ENCODE assay signal across 8 cellular contexts in the genomic region with DNA sequence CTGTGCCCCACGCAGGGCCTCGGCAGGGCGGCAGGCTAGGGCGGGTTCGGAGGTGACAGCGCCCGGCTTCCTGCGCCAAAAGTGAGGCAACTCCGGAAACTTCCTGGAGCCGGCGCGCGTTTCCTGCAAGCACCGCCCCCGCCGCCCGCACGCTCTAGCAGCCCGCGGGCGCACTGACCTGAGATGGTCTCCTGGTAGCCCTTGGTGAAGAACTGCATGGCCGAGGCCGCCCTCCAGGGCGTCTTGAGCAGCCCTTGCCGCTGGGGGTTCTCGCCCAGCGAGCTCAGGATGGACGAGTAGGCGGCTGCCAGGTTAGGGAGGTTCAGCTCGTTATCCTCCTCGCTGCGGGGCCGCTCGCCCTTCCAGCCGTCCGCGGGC. TPM values are rescaled to one million over a fixed set of nuclear protein-coding genes. Genes with fewer than 3 reads are reported as not detected.
DNase-seq lines count a peak whose midpoint lies in the region; ATAC-seq and TF ChIP-seq lines count a peak whose summit lies in the region.

No MANE protein-coding gene starts in this region.

- CTCF ChIA-PET in RWPE1 (lab: Yijun Ruan, JAX) = interaction anchor here (0.5 to 1.2 kb wide), 3 partner anchors 14 to 73 kb away, joined by 3 to 5 read pairs (median 3); no protein-coding TSS in a partner anchor

- H3K27ac ChIP-seq in RWPE1 = peak overlapping the region; percentile 57

- TF ChIP-seq CTCF in RWPE1 (conservative IDR thresholded peaks at IDR 0.05; ENCODE audit: low read depth) (no peak), glutamatergic neuron (IDR thresholded peaks at IDR 0.05; ENCODE audit: partially characterized antibody, unreplicated experiment) (no peak)

- ATAC-seq in GM21381 (IDR thresholded peaks at IDR 0.05; ENCODE audit: unreplicated experiment) = peak; percentile 44

- no peaks in the 10 kb centered on the region for H3K36me3 Mint-ChIP-seq in glutamatergic neuron (ENCODE audit: unreplicated experiment)

- peaks cover 6% of the 10 kb centered on the region for H3K27me3 Mint-ChIP-seq in glutamatergic neuron (ENCODE audit: unreplicated experiment)

- intact Hi-C loops in posterior cingulate gyrus (cut with DNase I) = loop anchor here (10.0 kb wide), 1 partner anchor 337 kb away; a partner anchor contains a TSS

- no peaks in the 10 kb centered on the region for H3K4me1 Mint-ChIP-seq in glutamatergic neuron (ENCODE audit: low read depth, unreplicated experiment)

- H3K9me3 Mint-ChIP-seq in glutamatergic neuron (ENCODE audit: unreplicated experiment) = peaks cover 2% of the 10 kb centered on the region

- peak overlapping the region; percentile 85 for H3K4me3 Mint-ChIP-seq in glutamatergic neuron (ENCODE audit: unreplicated experiment)

- POLR2A ChIA-PET in RWPE1 (lab: Yijun Ruan, JAX; ENCODE audit: low non-redundant PET) = no interaction called here

- peak; percentile 86 for DNase-seq in DMS53 (lab: John Stamatoyannopoulos, UW)
- DNase-seq in HT1080 (ENCODE audit: low read depth) = peak; percentile 68
- DNase-seq in RWPE1 (ENCODE audit: low spot score) = peak; percentile 34
- DNase-seq in activated gamma-delta T cell treated with Interleukin-2 at 50 U/mL for 16 hours = peak; percentile 79
- DNase-seq in glutamatergic neuron = peak; percentile 64
- peak in 7 of 10 donors; percentile 26 to 91 (median 32) for DNase-seq in posterior cingulate gyrus
- peak; percentile 74 for DNase-seq in ureter (ENCODE audit: low spot score)

- H3K27ac Mint-ChIP-seq in glutamatergic neuron (ENCODE audit: unreplicated experiment) = no peak overlapping the region

RNA-seq across cellular contexts. Expression of a gene that starts 0.5 kb away (rescaled TPM):
- total RNA-seq in HT1080 (2014; rRNA removed; shearing (Covaris generic)) = 4.0 and 7.5 TPM in 2 replicates
- polyA plus RNA-seq in HT1080 (2015; cell fraction: cytosol; rRNA removed) = 4.4 and 4.8 TPM in 2 replicates
- 3.3 and 3.6 TPM in 2 replicates for polyA plus RNA-seq in HT1080 (2015; cell fraction: nucleus; rRNA removed)
- 2.4 TPM for total RNA-seq in glutamatergic neuron (ENCODE audit: unreplicated experiment)
- 13.8 TPM for total RNA-seq in ureter

Comparison
In these comparisons a context has a peak if more than half of its experiments do, and no peak if none do; other contexts are left out.
1. Peak in every context shown above with its lines: DNase-seq, ATAC-seq and H3K27ac ChIP-seq.
2. DNase-seq: peak in every context shown above with its lines; median percentile 86 in DMS53; 79 in activated gamma-delta T cell treated with Interleukin-2 at 50 U/mL for 16 hours; 74 in ureter; 68 in HT1080; 64 in glutamatergic neuron; 34 in RWPE1; 32 in posterior cingulate gyrus.